3 cellular contexts compared by ENCODE assay signal in the genomic region with DNA sequence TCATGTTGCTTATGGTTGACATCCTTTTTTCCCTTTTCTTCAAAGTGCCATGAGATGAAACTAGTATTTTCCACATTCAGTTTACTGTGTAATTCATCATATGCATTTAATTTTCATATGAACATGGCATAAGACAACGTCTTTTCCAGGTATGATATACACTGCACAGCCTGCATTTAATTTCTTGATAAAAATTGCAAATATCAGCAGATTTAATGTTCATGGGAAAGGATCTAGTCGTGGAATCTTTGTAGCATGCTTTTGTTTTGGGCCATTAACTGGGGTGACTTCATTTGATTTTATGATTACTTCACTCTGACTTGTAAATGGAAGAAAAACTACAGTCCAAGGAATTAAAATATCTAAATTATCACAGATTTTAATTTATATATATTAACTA.
TF ChIP-seq lines count a peak whose summit lies in the region.

No MANE protein-coding gene starts in this region.

TF ChIP-seq in HepG2, 621 proteins besides CTCF, POLR2A, EP300 and RAD21:
- TF ChIP-seq, protein P1, sequence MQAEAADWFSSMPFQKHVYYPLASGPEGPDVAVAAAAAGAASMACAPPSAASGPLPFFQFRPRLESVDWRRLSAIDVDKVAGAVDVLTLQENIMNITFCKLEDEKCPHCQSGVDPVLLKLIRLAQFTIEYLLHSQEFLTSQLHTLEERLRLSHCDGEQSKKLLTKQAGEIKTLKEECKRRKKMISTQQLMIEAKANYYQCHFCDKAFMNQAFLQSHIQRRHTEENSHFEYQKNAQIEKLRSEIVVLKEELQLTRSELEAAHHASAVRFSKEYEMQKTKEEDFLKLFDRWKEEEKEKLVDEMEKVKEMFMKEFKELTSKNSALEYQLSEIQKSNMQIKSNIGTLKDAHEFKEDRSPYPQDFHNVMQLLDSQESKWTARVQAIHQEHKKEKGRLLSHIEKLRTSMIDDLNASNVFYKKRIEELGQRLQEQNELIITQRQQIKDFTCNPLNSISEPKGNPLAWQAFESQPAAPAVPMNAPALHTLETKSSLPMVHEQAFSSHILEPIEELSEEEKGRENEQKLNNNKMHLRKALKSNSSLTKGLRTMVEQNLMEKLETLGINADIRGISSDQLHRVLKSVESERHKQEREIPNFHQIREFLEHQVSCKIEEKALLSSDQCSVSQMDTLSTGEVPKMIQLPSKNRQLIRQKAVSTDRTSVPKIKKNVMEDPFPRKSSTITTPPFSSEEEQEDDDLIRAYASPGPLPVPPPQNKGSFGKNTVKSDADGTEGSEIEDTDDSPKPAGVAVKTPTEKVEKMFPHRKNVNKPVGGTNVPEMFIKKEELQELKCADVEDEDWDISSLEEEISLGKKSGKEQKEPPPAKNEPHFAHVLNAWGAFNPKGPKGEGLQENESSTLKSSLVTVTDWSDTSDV (CRISPR knock-in tag; IDR thresholded peaks at IDR 0.05) = no peak
- peak; percentile 59; the same call in 1 of the 2 replicates for TF ChIP-seq MAFF (IDR thresholded peaks at IDR 0.05; ENCODE audit: low read depth, low read length)
- TF ChIP-seq THYN1 (CRISPR knock-in tag; IDR thresholded peaks at IDR 0.05; ENCODE audit: borderline replicate concordance, low read depth) = no peak
- no peak for TF ChIP-seq ZMYM4 (CRISPR knock-in tag; IDR thresholded peaks at IDR 0.05)
- TF ChIP-seq MAFK (conservative IDR thresholded peaks at IDR 0.05 in 1 of 2, IDR thresholded peaks at IDR 0.05 in 1 of 2; ENCODE audit: low read length in 2 of 2) = peak; percentile 54 to 79; a peak in 3 of 4 replicates
- no peak for TF ChIP-seq ZBTB1 (CRISPR knock-in tag; IDR thresholded peaks at IDR 0.05; ENCODE audit: borderline replicate concordance)

TF ChIP-seq in A549, 52 proteins besides CTCF, POLR2A, EP300 and RAD21:
- peak; percentile 82 for TF ChIP-seq MAFK (IDR thresholded peaks at IDR 0.05; ENCODE audit: partially characterized antibody)
- TF ChIP-seq, protein P2, sequence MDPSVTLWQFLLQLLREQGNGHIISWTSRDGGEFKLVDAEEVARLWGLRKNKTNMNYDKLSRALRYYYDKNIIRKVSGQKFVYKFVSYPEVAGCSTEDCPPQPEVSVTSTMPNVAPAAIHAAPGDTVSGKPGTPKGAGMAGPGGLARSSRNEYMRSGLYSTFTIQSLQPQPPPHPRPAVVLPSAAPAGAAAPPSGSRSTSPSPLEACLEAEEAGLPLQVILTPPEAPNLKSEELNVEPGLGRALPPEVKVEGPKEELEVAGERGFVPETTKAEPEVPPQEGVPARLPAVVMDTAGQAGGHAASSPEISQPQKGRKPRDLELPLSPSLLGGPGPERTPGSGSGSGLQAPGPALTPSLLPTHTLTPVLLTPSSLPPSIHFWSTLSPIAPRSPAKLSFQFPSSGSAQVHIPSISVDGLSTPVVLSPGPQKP (IDR thresholded peaks at IDR 0.05; ENCODE audit: low read depth, low read length) = no peak
- TF ChIP-seq PHF8 (IDR thresholded peaks at IDR 0.05; ENCODE audit: borderline replicate concordance, low read depth) = no peak
- TF ChIP-seq NR3C1 (IDR thresholded peaks at IDR 0.05) = no peak
- TF ChIP-seq ZFP36 (IDR thresholded peaks at IDR 0.05; ENCODE audit: borderline replicate concordance, partially characterized antibody) = no peak
- TF ChIP-seq, protein P3, sequence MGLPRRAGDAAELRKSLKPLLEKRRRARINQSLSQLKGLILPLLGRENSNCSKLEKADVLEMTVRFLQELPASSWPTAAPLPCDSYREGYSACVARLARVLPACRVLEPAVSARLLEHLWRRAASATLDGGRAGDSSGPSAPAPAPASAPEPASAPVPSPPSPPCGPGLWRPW (IDR thresholded peaks at IDR 0.05) = no peak
- no peak for TF ChIP-seq FOXS1 (CRISPR knock-in tag; IDR thresholded peaks at IDR 0.05)
- TF ChIP-seq HOXA7 (CRISPR knock-in tag; IDR thresholded peaks at IDR 0.05) = no peak

TF ChIP-seq in IMR-90, 13 proteins besides CTCF, POLR2A, EP300 and RAD21:
- TF ChIP-seq MAFK (IDR thresholded peaks at IDR 0.05; ENCODE audit: low read depth, low read length) (peak; percentile 56), FOS (IDR thresholded peaks at IDR 0.05; ENCODE audit: low read depth, low read length) (no peak)
TF ChIP-seq in IMR-90: peak in this region for 1.
